16 cellular contexts compared by ENCODE assay signal in genomic region chr2:232486558-232487384, GRCh38. TPM values are rescaled to one million over a fixed set of nuclear protein-coding genes. Genes with fewer than 3 reads are reported as not detected.
DNase-seq lines count a peak whose midpoint lies in the region; ATAC-seq, FAIRE-seq and TF ChIP-seq lines count a peak whose summit lies in the region.
"Had no signal": no experiment of that assay in that cellular context is flagged by ENCODE, and none has a peak within 500 bp of the region (broad histone marks: within the 10 kb centered on the region; RNA-seq: fewer than 3 reads in every experiment).

No MANE protein-coding gene starts in this region.

- no peak for TF ChIP-seq POLR2A in HepG2 (IDR thresholded peaks at IDR 0.05; ENCODE audit: insufficient read depth in 1 of 2, low read depth in 2 of 2, low read length in 2 of 2)

- H3K4me3 ChIP-seq in SK-N-MC (peak overlapping the region; percentile 43), HepG2 (replicated peaks in 1 of 3; ENCODE audit: insufficient read depth in 1 of 3, low read depth in 2 of 3, low read length in 3 of 3) (peak overlapping the region in 2 of 3 experiments; percentile 31 to 47; a peak in 2 of 6 replicates)

- H3K4me3 Mint-ChIP-seq in stimulated activated naive CD8-positive, alpha-beta T cell treated with anti-CD3 and anti-CD28 coated beads, Interleukin-15, amount 100 ng/mL, for 72 hours: peak overlapping the region; percentile 10 to 46

- no peaks in the 10 kb centered on the region for H3K4me1 ChIP-seq in HepG2 (ENCODE audit: insufficient read depth, low read length)

- H3K4me2 ChIP-seq in HepG2 (ENCODE audit: low read depth, low read length): peak overlapping the region; percentile 58

- TF ChIP-seq CTCF in HepG2 (CRISPR knock-in tag; IDR thresholded peaks at IDR 0.05): no peak

- intact Hi-C loops in HepG2 (cut with micrococcal nuclease; ENCODE audit: unreplicated experiment): no loop called here

- H3K27ac Mint-ChIP-seq in stimulated activated naive CD8-positive, alpha-beta T cell treated with anti-CD3 and anti-CD28 coated beads, Interleukin-15, amount 100 ng/mL, for 72 hours: no peak overlapping the region

- BruUV-seq in HepG2 (replicated peaks; lab: Mats Ljungman, UMichigan): no TSS peak

- DNase-seq in activated CD8-positive, alpha-beta memory T cell treated with anti-CD3 and anti-CD28 coated beads, Interleukin-2, amount 50 U/mL, for 4 hours: peak; percentile 13
- DNase-seq in activated CD8-positive, alpha-beta memory T cell treated with anti-CD3 and anti-CD28 coated beads for 24 hours: no peak
- no peak for DNase-seq in SK-N-MC (ENCODE audit: low read depth, low spot score)
- DNase-seq in HepG2 (ENCODE audit: low spot score): no peak
- DNase-seq in stimulated activated naive CD8-positive, alpha-beta T cell treated with anti-CD3 and anti-CD28 coated beads, Interleukin-15, amount 100 ng/mL, for 72 hours: no peak
- no peak for DNase-seq in NCI-H187 treated with DMSO at 0.1 percent for 48 hours (lab: John Stamatoyannopoulos, UW)
- DNase-seq in NCI-H1092 (lab: John Stamatoyannopoulos, UW): no peak
- DNase-seq: NCI-H2029; stimulated activated CD4-positive, alpha-beta T cell treated with anti-CD3 and anti-CD28 coated beads, Interleukin-1b, Interleukin-23, amount 100 ng/mL, for 48 hours; stimulated activated naive CD4-positive, alpha-beta T cell treated with Interleukin-2 at 50 U/mL for 16 hours; T1000 had no signal

- no peak overlapping the region for H3K9ac ChIP-seq in SK-N-MC (ENCODE audit: insufficient read length)
- no peak overlapping the region for H3K9ac ChIP-seq in HepG2 (ENCODE audit: insufficient read depth, low read depth, low read length)

- H3K27ac ChIP-seq in SK-N-MC (no peak overlapping the region), HepG2 (ENCODE audit: extremely low read length, insufficient read depth, low read length) (no peak overlapping the region)

- no peaks in the 10 kb centered on the region for H3K9me3 ChIP-seq in SK-N-MC (ENCODE audit: low read depth, low read length)
- no peaks in the 10 kb centered on the region for H3K9me3 ChIP-seq in HepG2 (ENCODE audit: low read length)

- no peak for TF ChIP-seq EP300 in HepG2 (IDR thresholded peaks at IDR 0.05; ENCODE audit: low read depth in 2 of 2, low read length in 2 of 2)
- TF ChIP-seq EP300 in HepG2 (CRISPR knock-in tag; IDR thresholded peaks at IDR 0.05; ENCODE audit: borderline replicate concordance): no peak

- H3K27me3 Mint-ChIP-seq in stimulated activated naive CD8-positive, alpha-beta T cell treated with anti-CD3 and anti-CD28 coated beads, Interleukin-15, amount 100 ng/mL, for 72 hours: peaks cover 79% of the 10 kb centered on the region

- POLR2A ChIA-PET in HepG2 (lab: Yijun Ruan, JAX): no interaction called here

- TF ChIP-seq RAD21 in HepG2 (CRISPR knock-in tag; IDR thresholded peaks at IDR 0.05): no peak

- no peaks in the 10 kb centered on the region; the same call in 1 of the 2 replicates for H4K20me1 ChIP-seq in HepG2 (ENCODE audit: insufficient read depth, low read length)

- CTCF ChIA-PET in HepG2 (lab: Yijun Ruan, JAX; ENCODE audit: low intra/inter-chr PET ratio, low total read pairs): no interaction called here

- WGBS in HepG2 (ENCODE audit: low lambda C conversion rate): 44% methylated on average over 24 of the region's 74 CpGs

- H3K4me1 Mint-ChIP-seq in stimulated activated naive CD8-positive, alpha-beta T cell treated with anti-CD3 and anti-CD28 coated beads, Interleukin-15, amount 100 ng/mL, for 72 hours: peaks cover 16% of the 10 kb centered on the region

- H3K36me3 ChIP-seq in SK-N-MC (ENCODE audit: insufficient read depth, low read length): no peaks in the 10 kb centered on the region
- no peaks in the 10 kb centered on the region for H3K36me3 ChIP-seq in HepG2 (replicated peaks in 1 of 2; ENCODE audit: control insufficient read depth in 1 of 2, insufficient read depth in 2 of 2, low read length in 2 of 2)

- H3K27me3 ChIP-seq in HepG2 (ENCODE audit: control insufficient read depth in 1 of 2, insufficient read depth in 2 of 2, low read length in 2 of 2): peaks cover 24 to 88% of the 10 kb centered on the region in 2 experiments; a peak in 4 of 5 replicates

- in situ Hi-C loops in HepG2 (cut with HindIII; ENCODE audit: extremely low pct_ligation_motif_present, low pct_unique_long_range_greater_than_20kb): no loop called here

- no peak overlapping the region for H2AFZ ChIP-seq in HepG2 (ENCODE audit: low read length)

- H3K79me2 ChIP-seq in HepG2 (ENCODE audit: insufficient read depth, low read length): no peaks in the 10 kb centered on the region

- no peaks in the 10 kb centered on the region for H3K9me3 Mint-ChIP-seq in stimulated activated naive CD8-positive, alpha-beta T cell treated with anti-CD3 and anti-CD28 coated beads, Interleukin-15, amount 100 ng/mL, for 72 hours

- ATAC-seq in HepG2 (no peak), GM18907 (IDR thresholded peaks at IDR 0.05; ENCODE audit: unreplicated experiment) (no peak)
- ATAC-seq in stimulated activated naive CD8-positive, alpha-beta T cell treated with anti-CD3 and anti-CD28 coated beads, Interleukin-15, amount 100 ng/mL, for 72 hours: peak; percentile 18

- FAIRE-seq in HepG2 (lab: Jason Lieb, UNC): no peak
- FAIRE-seq: endothelial cell of umbilical vein had no signal

RNA-seq across cellular contexts. Expression of gene ECEL1, which starts 0.9 kb away (rescaled TPM):
- total RNA-seq in HepG2 (2016; rRNA removed; fragmentation: Illumina TruSeq; extraction: Trizol): not detected in 2 replicates
- not detected in 2 replicates for total RNA-seq in HepG2 (2016; cell fraction: cytosol; rRNA removed; fragmentation: Illumina TruSeq; extraction: Trizol; ENCODE audit: low read depth)
- not detected in 2 replicates for total RNA-seq in HepG2 (2016; cell fraction: insoluble cytoplasmic fraction; rRNA removed; fragmentation: Illumina TruSeq; extraction: Trizol)
- not detected in 2 replicates for total RNA-seq in HepG2 (2016; cell fraction: membrane; rRNA removed; fragmentation: Illumina TruSeq; extraction: Trizol)
- not detected in 2 replicates for total RNA-seq in HepG2 (2016; cell fraction: nucleus; rRNA removed; fragmentation: Illumina TruSeq; extraction: Trizol)
- not detected in 2 replicates for polyA plus RNA-seq in HepG2 (2011; rRNA removed)
- polyA plus RNA-seq in HepG2 (2011; cell fraction: cytosol; rRNA removed): 0.06 TPM in 1 of 2 replicates, not detected in the other
- 0.05 TPM in 1 of 2 replicates, not detected in the other for polyA plus RNA-seq in HepG2 (2011; cell fraction: nucleus; rRNA removed)
- not detected in 2 replicates for polyA plus RNA-seq in HepG2 (2012)
- not detected in 2 replicates for polyA plus RNA-seq in HepG2 (2016; cell fraction: cytosol; fragmentation: Illumina TruSeq; extraction: Trizol; ENCODE audit: low read depth)
- polyA plus RNA-seq in HepG2 (2016; cell fraction: insoluble cytoplasmic fraction; fragmentation: Illumina TruSeq; extraction: Trizol; ENCODE audit: low read depth): not detected in 2 replicates
- not detected in 2 replicates for polyA plus RNA-seq in HepG2 (2016; cell fraction: membrane; fragmentation: Illumina TruSeq; extraction: Trizol; ENCODE audit: low read depth)
- not detected in 2 replicates for polyA plus RNA-seq in HepG2 (2016; cell fraction: nucleus; fragmentation: Illumina TruSeq; extraction: Trizol; ENCODE audit: insufficient read depth, low read depth)
- not detected in 2 replicates for polyA minus RNA-seq in HepG2 (2011; rRNA and poly(A)+ RNA removed; ENCODE audit: low replicate concordance)
- polyA minus RNA-seq in HepG2 (2011; cell fraction: cytosol; rRNA and poly(A)+ RNA removed): not detected in 2 replicates
- polyA minus RNA-seq in HepG2 (2011; cell fraction: nucleus; rRNA and poly(A)+ RNA removed): not detected in 2 replicates
- total RNA-seq: endothelial cell of umbilical vein, HT1080, myocyte had no signal
- polyA plus RNA-seq: endothelial cell of umbilical vein had no signal

RNA-seq across cellular contexts. Expression of gene ALPI, which starts 30.8 kb away (rescaled TPM):
- not detected in 2 replicates for total RNA-seq in HepG2 (2016; rRNA removed; fragmentation: Illumina TruSeq; extraction: Trizol)
- total RNA-seq in HepG2 (2016; cell fraction: cytosol; rRNA removed; fragmentation: Illumina TruSeq; extraction: Trizol; ENCODE audit: low read depth): not detected in 2 replicates
- not detected in 2 replicates for total RNA-seq in HepG2 (2016; cell fraction: insoluble cytoplasmic fraction; rRNA removed; fragmentation: Illumina TruSeq; extraction: Trizol)
- total RNA-seq in HepG2 (2016; cell fraction: membrane; rRNA removed; fragmentation: Illumina TruSeq; extraction: Trizol): not detected in 2 replicates
- not detected in 2 replicates for total RNA-seq in HepG2 (2016; cell fraction: nucleus; rRNA removed; fragmentation: Illumina TruSeq; extraction: Trizol)
- polyA plus RNA-seq in HepG2 (2011; rRNA removed): 0.03 TPM in 1 of 2 replicates, not detected in the other
- polyA plus RNA-seq in HepG2 (2011; cell fraction: cytosol; rRNA removed): 0.03 and 0.05 TPM in 2 replicates
- polyA plus RNA-seq in HepG2 (2011; cell fraction: nucleus; rRNA removed): 0.07 TPM in 1 of 2 replicates, not detected in the other
- not detected in 2 replicates for polyA plus RNA-seq in HepG2 (2012)
- not detected in 2 replicates for polyA plus RNA-seq in HepG2 (2016; cell fraction: cytosol; fragmentation: Illumina TruSeq; extraction: Trizol; ENCODE audit: low read depth)
- polyA plus RNA-seq in HepG2 (2016; cell fraction: insoluble cytoplasmic fraction; fragmentation: Illumina TruSeq; extraction: Trizol; ENCODE audit: low read depth): not detected in 2 replicates
- not detected in 2 replicates for polyA plus RNA-seq in HepG2 (2016; cell fraction: membrane; fragmentation: Illumina TruSeq; extraction: Trizol; ENCODE audit: low read depth)
- not detected in 2 replicates for polyA plus RNA-seq in HepG2 (2016; cell fraction: nucleus; fragmentation: Illumina TruSeq; extraction: Trizol; ENCODE audit: insufficient read depth, low read depth)
- 0.42 TPM in 1 of 2 replicates, not detected in the other for polyA minus RNA-seq in HepG2 (2011; rRNA and poly(A)+ RNA removed; ENCODE audit: low replicate concordance)
- not detected in 2 replicates for polyA minus RNA-seq in HepG2 (2011; cell fraction: cytosol; rRNA and poly(A)+ RNA removed)
- polyA minus RNA-seq in HepG2 (2011; cell fraction: nucleus; rRNA and poly(A)+ RNA removed): not detected in 2 replicates
- total RNA-seq: endothelial cell of umbilical vein, G401, HT1080, myocyte had no signal
- polyA plus RNA-seq: endothelial cell of umbilical vein had no signal

RNA-seq across cellular contexts. Expression of gene PRSS56, which starts 33.4 kb away (rescaled TPM):
- total RNA-seq in HepG2 (2016; rRNA removed; fragmentation: Illumina TruSeq; extraction: Trizol): not detected in 2 replicates
- not detected in 2 replicates for total RNA-seq in HepG2 (2016; cell fraction: cytosol; rRNA removed; fragmentation: Illumina TruSeq; extraction: Trizol; ENCODE audit: low read depth)
- 0.09 TPM in 1 of 2 replicates, not detected in the other for total RNA-seq in HepG2 (2016; cell fraction: insoluble cytoplasmic fraction; rRNA removed; fragmentation: Illumina TruSeq; extraction: Trizol)
- total RNA-seq in HepG2 (2016; cell fraction: membrane; rRNA removed; fragmentation: Illumina TruSeq; extraction: Trizol): not detected in 2 replicates
- total RNA-seq in HepG2 (2016; cell fraction: nucleus; rRNA removed; fragmentation: Illumina TruSeq; extraction: Trizol): not detected in 2 replicates
- polyA plus RNA-seq in HepG2 (2011; rRNA removed): not detected in 2 replicates
- polyA plus RNA-seq in HepG2 (2011; cell fraction: cytosol; rRNA removed): not detected in 2 replicates
- polyA plus RNA-seq in HepG2 (2011; cell fraction: nucleus; rRNA removed): not detected in 2 replicates
- polyA plus RNA-seq in HepG2 (2012): not detected in 2 replicates
- not detected in 2 replicates for polyA plus RNA-seq in HepG2 (2016; cell fraction: cytosol; fragmentation: Illumina TruSeq; extraction: Trizol; ENCODE audit: low read depth)
- polyA plus RNA-seq in HepG2 (2016; cell fraction: insoluble cytoplasmic fraction; fragmentation: Illumina TruSeq; extraction: Trizol; ENCODE audit: low read depth): not detected in 2 replicates
- polyA plus RNA-seq in HepG2 (2016; cell fraction: membrane; fragmentation: Illumina TruSeq; extraction: Trizol; ENCODE audit: low read depth): not detected in 2 replicates
- polyA plus RNA-seq in HepG2 (2016; cell fraction: nucleus; fragmentation: Illumina TruSeq; extraction: Trizol; ENCODE audit: insufficient read depth, low read depth): not detected in 2 replicates
- polyA minus RNA-seq in HepG2 (2011; rRNA and poly(A)+ RNA removed; ENCODE audit: low replicate concordance): not detected in 2 replicates
- polyA minus RNA-seq in HepG2 (2011; cell fraction: cytosol; rRNA and poly(A)+ RNA removed): not detected in 2 replicates
- polyA minus RNA-seq in HepG2 (2011; cell fraction: nucleus; rRNA and poly(A)+ RNA removed): not detected in 2 replicates
- total RNA-seq: endothelial cell of umbilical vein, G401, HT1080 had no signal
- polyA plus RNA-seq: endothelial cell of umbilical vein had no signal

RNA-seq across cellular contexts. Expression of gene CHRND, which starts 39.2 kb away (rescaled TPM):
- 0.10 TPM in 1 of 2 replicates, not detected in the other for total RNA-seq in HepG2 (2016; rRNA removed; fragmentation: Illumina TruSeq; extraction: Trizol)
- total RNA-seq in HepG2 (2016; cell fraction: cytosol; rRNA removed; fragmentation: Illumina TruSeq; extraction: Trizol; ENCODE audit: low read depth): not detected in 2 replicates
- not detected in 2 replicates for total RNA-seq in HepG2 (2016; cell fraction: insoluble cytoplasmic fraction; rRNA removed; fragmentation: Illumina TruSeq; extraction: Trizol)
- total RNA-seq in HepG2 (2016; cell fraction: membrane; rRNA removed; fragmentation: Illumina TruSeq; extraction: Trizol): 0.07 and 0.25 TPM in 2 replicates
- total RNA-seq in HepG2 (2016; cell fraction: nucleus; rRNA removed; fragmentation: Illumina TruSeq; extraction: Trizol): not detected in 2 replicates
- 0.13 and 0.18 TPM in 2 replicates for polyA plus RNA-seq in HepG2 (2011; rRNA removed)
- 0.08 and 0.14 TPM in 2 replicates for polyA plus RNA-seq in HepG2 (2011; cell fraction: cytosol; rRNA removed)
- 0.12 and 0.24 TPM in 2 replicates for polyA plus RNA-seq in HepG2 (2011; cell fraction: nucleus; rRNA removed)
- polyA plus RNA-seq in HepG2 (2012): 0.13 and 0.32 TPM in 2 replicates
- polyA plus RNA-seq in HepG2 (2016; cell fraction: cytosol; fragmentation: Illumina TruSeq; extraction: Trizol; ENCODE audit: low read depth): 0.10 and 0.12 TPM in 2 replicates
- polyA plus RNA-seq in HepG2 (2016; cell fraction: insoluble cytoplasmic fraction; fragmentation: Illumina TruSeq; extraction: Trizol; ENCODE audit: low read depth): not detected in 2 replicates
- 0.11 and 0.52 TPM in 2 replicates for polyA plus RNA-seq in HepG2 (2016; cell fraction: membrane; fragmentation: Illumina TruSeq; extraction: Trizol; ENCODE audit: low read depth)
- polyA plus RNA-seq in HepG2 (2016; cell fraction: nucleus; fragmentation: Illumina TruSeq; extraction: Trizol; ENCODE audit: insufficient read depth, low read depth): 0.26 TPM in 1 of 2 replicates, not detected in the other
- polyA minus RNA-seq in HepG2 (2011; rRNA and poly(A)+ RNA removed; ENCODE audit: low replicate concordance): 0.28 TPM in 1 of 2 replicates, not detected in the other
- not detected in 2 replicates for polyA minus RNA-seq in HepG2 (2011; cell fraction: cytosol; rRNA and poly(A)+ RNA removed)
- not detected in 2 replicates for polyA minus RNA-seq in HepG2 (2011; cell fraction: nucleus; rRNA and poly(A)+ RNA removed)
- total RNA-seq: endothelial cell of umbilical vein, G401, HT1080 had no signal
- polyA plus RNA-seq: endothelial cell of umbilical vein had no signal

RNA-seq across cellular contexts. Expression of gene CHRNG, which starts 52.7 kb away (rescaled TPM):
- not detected in 2 replicates for total RNA-seq in HepG2 (2016; rRNA removed; fragmentation: Illumina TruSeq; extraction: Trizol)
- not detected in 2 replicates for total RNA-seq in HepG2 (2016; cell fraction: cytosol; rRNA removed; fragmentation: Illumina TruSeq; extraction: Trizol; ENCODE audit: low read depth)
- not detected in 2 replicates for total RNA-seq in HepG2 (2016; cell fraction: insoluble cytoplasmic fraction; rRNA removed; fragmentation: Illumina TruSeq; extraction: Trizol)
- total RNA-seq in HepG2 (2016; cell fraction: membrane; rRNA removed; fragmentation: Illumina TruSeq; extraction: Trizol): not detected in 2 replicates
- total RNA-seq in HepG2 (2016; cell fraction: nucleus; rRNA removed; fragmentation: Illumina TruSeq; extraction: Trizol): not detected in 2 replicates
- not detected in 2 replicates for polyA plus RNA-seq in HepG2 (2011; rRNA removed)
- not detected in 2 replicates for polyA plus RNA-seq in HepG2 (2011; cell fraction: cytosol; rRNA removed)
- not detected in 2 replicates for polyA plus RNA-seq in HepG2 (2011; cell fraction: nucleus; rRNA removed)
- 0.05 and 0.21 TPM in 2 replicates for polyA plus RNA-seq in HepG2 (2012)
- not detected in 2 replicates for polyA plus RNA-seq in HepG2 (2016; cell fraction: cytosol; fragmentation: Illumina TruSeq; extraction: Trizol; ENCODE audit: low read depth)
- polyA plus RNA-seq in HepG2 (2016; cell fraction: insoluble cytoplasmic fraction; fragmentation: Illumina TruSeq; extraction: Trizol; ENCODE audit: low read depth): not detected in 2 replicates
- not detected in 2 replicates for polyA plus RNA-seq in HepG2 (2016; cell fraction: membrane; fragmentation: Illumina TruSeq; extraction: Trizol; ENCODE audit: low read depth)
- not detected in 2 replicates for polyA plus RNA-seq in HepG2 (2016; cell fraction: nucleus; fragmentation: Illumina TruSeq; extraction: Trizol; ENCODE audit: insufficient read depth, low read depth)
- not detected in 2 replicates for polyA minus RNA-seq in HepG2 (2011; rRNA and poly(A)+ RNA removed; ENCODE audit: low replicate concordance)
- not detected in 2 replicates for polyA minus RNA-seq in HepG2 (2011; cell fraction: cytosol; rRNA and poly(A)+ RNA removed)
- not detected in 2 replicates for polyA minus RNA-seq in HepG2 (2011; cell fraction: nucleus; rRNA and poly(A)+ RNA removed)
- total RNA-seq: endothelial cell of umbilical vein, G401, HT1080 had no signal
- polyA plus RNA-seq: endothelial cell of umbilical vein had no signal
